17 cellular contexts compared by ENCODE assay signal in the genomic region with DNA sequence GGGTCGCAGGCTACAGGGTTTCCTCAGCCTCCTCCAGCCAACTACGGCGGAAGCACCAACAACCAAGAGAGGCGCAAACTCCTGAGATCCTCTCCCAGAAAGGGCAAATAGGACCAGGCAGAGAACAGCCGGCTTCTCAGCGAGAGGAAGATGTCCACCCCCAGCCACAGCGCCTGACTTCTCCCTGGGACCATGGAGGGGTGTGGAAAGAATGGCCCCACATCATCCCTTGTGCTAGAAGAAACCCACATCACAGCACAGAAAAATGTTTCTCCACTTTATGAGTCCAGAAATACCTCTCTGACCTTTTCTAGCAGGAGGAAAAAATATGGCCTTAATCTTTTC.
DNase-seq lines count a peak whose midpoint lies in the region; ATAC-seq and TF ChIP-seq lines count a peak whose summit lies in the region.
"Had no signal": no experiment of that assay in that cellular context is flagged by ENCODE, and none has a peak within 500 bp of the region (broad histone marks: within the 10 kb centered on the region; RNA-seq: fewer than 3 reads in every experiment).

No MANE protein-coding gene starts in this region.

- no peak overlapping the region for H2BK5ac ChIP-seq in H9 (ENCODE audit: insufficient read length, low read length)

- H4K8ac ChIP-seq in H9 (replicated peaks; ENCODE audit: insufficient read length, low read depth, low read length): no peak overlapping the region

- H3K14ac ChIP-seq in H9 (ENCODE audit: insufficient read depth, low read length): no peak overlapping the region

- intact Hi-C loops in cardiac septum (cut with DNase I): no loop called here
- intact Hi-C loops in right cardiac atrium (cut with DNase I): no loop called here
- intact Hi-C loops in dendritic cell treated with granulocyte-macrophage colony-stimulating factor and Interleukin-4, amounts not matched to agents 40 ng/mL and 50 ng/mL, for 4 days (cut with micrococcal nuclease): loop anchor here (10.0 kb wide), 1 partner anchor 60 kb away; no protein-coding TSS in a partner anchor

- no peaks in the 10 kb centered on the region for H3K79me1 ChIP-seq in H9 (ENCODE audit: insufficient read depth, low read depth, low read length, poor library complexity, severe bottlenecking)

- H3K4ac ChIP-seq in H9 (ENCODE audit: low read depth, low read length): no peak overlapping the region

- WGBS in right cardiac atrium: 85% methylated on average over 7 of the region's 7 CpGs
- WGBS in H9 (ENCODE audit: extremely low coverage, insufficient read length, low lambda C conversion rate): no CpG with 5 or more reads among the region's 7 CpGs

- H3K4me1 ChIP-seq in right cardiac atrium (ENCODE audit: control insufficient read depth, insufficient read depth, low read length): peaks cover 9% of the 10 kb centered on the region
- no peaks in the 10 kb centered on the region for H3K4me1 ChIP-seq in H9 (ENCODE audit: insufficient read depth, low read length)
- H3K4me1 ChIP-seq: A549 had no signal

- H2BK120ac ChIP-seq in H9 (ENCODE audit: low read depth, low read length, poor library complexity, severe bottlenecking): no peak overlapping the region

- H3K4me2 ChIP-seq in H9 (ENCODE audit: insufficient read depth, insufficient read length, low read length): no peak overlapping the region
- H3K4me2 ChIP-seq: A549, BLaER1 had no signal

- no peaks in the 10 kb centered on the region for H3K27me3 Mint-ChIP-seq in H9 (ENCODE audit: low read depth)
- H3K27me3 Mint-ChIP-seq in dendritic cell treated with granulocyte-macrophage colony-stimulating factor and Interleukin-4, amounts not matched to agents 40 ng/mL and 50 ng/mL, for 4 days: no peaks in the 10 kb centered on the region
- H3K27me3 Mint-ChIP-seq in stimulated activated memory B cell treated with anti-CD40 and anti-IgM and Interleukin-4, amounts not matched to agents 10 μg/mL and 1 μg/mL and 100 μg/mL, for 72 hours: no peaks in the 10 kb centered on the region

- H3K27ac ChIP-seq in right cardiac atrium (ENCODE audit: low read length): no peak overlapping the region
- H3K27ac ChIP-seq in H9 (ENCODE audit: insufficient read length, low read depth, low read length): no peak overlapping the region
- H3K27ac ChIP-seq: A549, BLaER1, SK-N-MC had no signal

- no peak overlapping the region for H3K9ac ChIP-seq in H9 (ENCODE audit: extremely low read depth, insufficient read length, low read length)
- H3K9ac ChIP-seq: BLaER1 had no signal

- H2AFZ ChIP-seq in H9 (ENCODE audit: low read length): no peak overlapping the region

- no peak overlapping the region for H3K4me3 ChIP-seq in right cardiac atrium (ENCODE audit: low read length)
- H3K4me3 ChIP-seq: A549, BLaER1, GM12878, SK-N-MC had no signal

- H2BK15ac ChIP-seq in H9 (ENCODE audit: low read depth, low read length): no peak overlapping the region

- no peak overlapping the region for H3K23ac ChIP-seq in H9 (ENCODE audit: insufficient read length, low read depth, low read length)

- no peak for ATAC-seq in right cardiac atrium
- no peak for ATAC-seq in stimulated activated memory B cell treated with anti-CD40 and anti-IgM and Interleukin-4, amounts not matched to agents 10 μg/mL and 1 μg/mL and 100 μg/mL, for 72 hours
- ATAC-seq in HG03442 (IDR thresholded peaks at IDR 0.05; ENCODE audit: unreplicated experiment): no peak
- ATAC-seq: A549 had no signal

- peak overlapping the region in 2 of 3 experiments; percentile 33 to 39; a peak in 1 of 7 replicates for H3K27ac Mint-ChIP-seq in H9
- peak overlapping the region; percentile 78 for H3K27ac Mint-ChIP-seq in dendritic cell treated with granulocyte-macrophage colony-stimulating factor and Interleukin-4, amounts not matched to agents 40 ng/mL and 50 ng/mL, for 4 days
- peak overlapping the region; percentile 25 for H3K27ac Mint-ChIP-seq in stimulated activated memory B cell treated with anti-CD40 and anti-IgM and Interleukin-4, amounts not matched to agents 10 μg/mL and 1 μg/mL and 100 μg/mL, for 72 hours

- DNase-seq in cardiac septum (ENCODE audit: low spot score): peak; percentile 24
- DNase-seq in right cardiac atrium: no peak
- DNase-seq in H9: no peak
- DNase-seq in effector CD4-positive, alpha-beta T cell: no peak
- DNase-seq: GOT3, KG1, NCI-H1417 treated with DMSO at 0.1 percent for 48 hours, NCI-H187 treated with DMSO at 0.1 percent for 48 hours, NCI-H2227 treated with DMSO at 0.1 percent for 48 hours, SHP77 had no signal

- no peaks in the 10 kb centered on the region for H3K9me3 ChIP-seq in right cardiac atrium (ENCODE audit: control insufficient read depth, low read length)
- H3K9me3 ChIP-seq in H9 (ENCODE audit: control insufficient read depth, low read depth, low read length): no peaks in the 10 kb centered on the region
- H3K9me3 ChIP-seq: A549, BLaER1 had no signal

- H3K27me3 ChIP-seq in right cardiac atrium (ENCODE audit: control insufficient read depth, insufficient read depth): no peaks in the 10 kb centered on the region
- H3K27me3 ChIP-seq in H9 (ENCODE audit: insufficient read depth, low read length): no peaks in the 10 kb centered on the region
- H3K27me3 ChIP-seq: BLaER1 had no signal

- no peak overlapping the region for H3T11ph ChIP-seq in H9 (ENCODE audit: low read length)

- H3K56ac ChIP-seq in H9 (ENCODE audit: insufficient read length, low read depth, low read length): no peak overlapping the region

- H4K5ac ChIP-seq in H9 (ENCODE audit: insufficient read length, low read depth, low read length): no peak overlapping the region

- no peaks in the 10 kb centered on the region for H3K79me2 ChIP-seq in H9 (ENCODE audit: insufficient read depth, low read length)

- no peak overlapping the region for H2BK12ac ChIP-seq in H9 (ENCODE audit: insufficient read length, low read depth, low read length)

- TF ChIP-seq CTCF in H9 (conservative IDR thresholded peaks at IDR 0.05): no peak

- no peaks in the 10 kb centered on the region for H3K9me3 Mint-ChIP-seq in H9
- no peaks in the 10 kb centered on the region for H3K9me3 Mint-ChIP-seq in dendritic cell treated with granulocyte-macrophage colony-stimulating factor and Interleukin-4, amounts not matched to agents 40 ng/mL and 50 ng/mL, for 4 days
- no peaks in the 10 kb centered on the region for H3K9me3 Mint-ChIP-seq in stimulated activated memory B cell treated with anti-CD40 and anti-IgM and Interleukin-4, amounts not matched to agents 10 μg/mL and 1 μg/mL and 100 μg/mL, for 72 hours

- no peak overlapping the region for H4K91ac ChIP-seq in H9 (ENCODE audit: insufficient read length, low read depth, low read length)

- no peaks in the 10 kb centered on the region; a peak in 1 of 7 replicates for H3K36me3 Mint-ChIP-seq in H9 (ENCODE audit: insufficient read depth in 1 of 3, low read depth in 3 of 3)
- H3K36me3 Mint-ChIP-seq in dendritic cell treated with granulocyte-macrophage colony-stimulating factor and Interleukin-4, amounts not matched to agents 40 ng/mL and 50 ng/mL, for 4 days (ENCODE audit: low read depth): peaks cover 9% of the 10 kb centered on the region
- H3K36me3 Mint-ChIP-seq in stimulated activated memory B cell treated with anti-CD40 and anti-IgM and Interleukin-4, amounts not matched to agents 10 μg/mL and 1 μg/mL and 100 μg/mL, for 72 hours: peaks cover 8% of the 10 kb centered on the region

- no peak overlapping the region for H2BK20ac ChIP-seq in H9 (ENCODE audit: low read depth, low read length, poor library complexity, severe bottlenecking)

- H3K4me3 Mint-ChIP-seq in H9: no peak overlapping the region
- H3K4me3 Mint-ChIP-seq in dendritic cell treated with granulocyte-macrophage colony-stimulating factor and Interleukin-4, amounts not matched to agents 40 ng/mL and 50 ng/mL, for 4 days: peak overlapping the region; percentile 18
- no peak overlapping the region for H3K4me3 Mint-ChIP-seq in stimulated activated memory B cell treated with anti-CD40 and anti-IgM and Interleukin-4, amounts not matched to agents 10 μg/mL and 1 μg/mL and 100 μg/mL, for 72 hours

- no peaks in the 10 kb centered on the region for H3K23me2 ChIP-seq in H9 (ENCODE audit: insufficient read length, low read depth, low read length, poor library complexity, severe bottlenecking)

- H3K4me1 Mint-ChIP-seq in H9: peaks cover 3 to 6% of the 10 kb centered on the region in 2 experiments
- H3K4me1 Mint-ChIP-seq in dendritic cell treated with granulocyte-macrophage colony-stimulating factor and Interleukin-4, amounts not matched to agents 40 ng/mL and 50 ng/mL, for 4 days (ENCODE audit: low read depth): peaks cover 67% of the 10 kb centered on the region
- peaks cover 39% of the 10 kb centered on the region for H3K4me1 Mint-ChIP-seq in stimulated activated memory B cell treated with anti-CD40 and anti-IgM and Interleukin-4, amounts not matched to agents 10 μg/mL and 1 μg/mL and 100 μg/mL, for 72 hours

- no peak overlapping the region for H2AK5ac ChIP-seq in H9 (ENCODE audit: insufficient read length, low read length)

- H4K20me1 ChIP-seq in H9 (ENCODE audit: control insufficient read depth, insufficient read depth, insufficient read length): peaks cover 3% of the 10 kb centered on the region
- H4K20me1 ChIP-seq: BLaER1 had no signal

- H3K18ac ChIP-seq in H9 (ENCODE audit: insufficient read length, low read depth, low read length): no peak overlapping the region

Comparison
In these comparisons a context has a peak if more than half of its experiments do, and no peak if none do; other contexts are left out.
1. H3K27ac Mint-ChIP-seq: peak in every context shown above with its lines; median percentile 78 in dendritic cell treated with granulocyte-macrophage colony-stimulating factor and Interleukin-4, amounts not matched to agents 40 ng/mL and 50 ng/mL, for 4 days; 36 in H9; 25 in stimulated activated memory B cell treated with anti-CD40 and anti-IgM and Interleukin-4, amounts not matched to agents 10 μg/mL and 1 μg/mL and 100 μg/mL, for 72 hours.